ENCODE assay signal across 12 cellular contexts in the genomic region with DNA sequence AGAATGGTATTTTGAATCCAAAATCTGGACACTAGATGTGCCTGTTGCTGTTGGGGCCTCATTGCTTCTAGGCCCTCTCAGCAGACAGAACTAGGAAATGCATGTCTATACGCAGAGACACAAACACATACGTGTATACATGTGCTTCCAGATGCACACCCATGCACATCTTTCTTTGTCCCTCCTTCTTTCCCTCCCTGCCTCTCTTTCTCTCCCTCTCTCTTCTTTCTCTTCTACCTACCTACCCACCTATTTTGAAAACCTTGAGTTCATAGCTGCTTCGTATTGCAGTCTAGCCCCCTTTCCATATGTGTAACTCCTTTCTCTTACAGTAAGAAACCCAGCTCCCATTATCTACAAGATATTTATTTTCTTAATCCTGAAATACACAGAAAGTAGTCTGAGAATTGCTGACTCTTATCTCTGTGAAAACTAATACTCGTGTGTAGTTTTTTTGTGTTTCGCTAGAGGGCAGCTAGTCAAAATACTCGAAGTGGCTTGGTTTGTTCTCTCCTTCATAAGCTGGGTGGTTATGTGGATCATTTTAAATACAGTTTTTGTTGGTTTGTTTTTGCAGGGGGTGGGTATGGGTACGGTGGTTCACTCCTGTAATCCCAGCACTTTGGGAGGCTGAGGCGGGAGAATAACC. TPM values are rescaled to one million over a fixed set of nuclear protein-coding genes. Genes with fewer than 3 reads are reported as not detected.
A peak's percentile ranks its signal among the peaks of the same experiment; 100 is the strongest.
DNase-seq lines count a peak whose midpoint lies in the region; ATAC-seq, FAIRE-seq and TF ChIP-seq lines count a peak whose summit lies in the region.
"Had no signal": no experiment of that assay in that cellular context is flagged by ENCODE, and none has a peak within 500 bp of the region (broad histone marks: within the 10 kb centered on the region; RNA-seq: fewer than 3 reads in every experiment).

No MANE protein-coding gene starts in this region.

- no peaks in the 10 kb centered on the region for H3K9me2 ChIP-seq in SU-DHL-6 (replicated peaks; ENCODE audit: insufficient read depth, low read length)

- FAIRE-seq in GM12891 (lab: Jason Lieb, UNC): no peak

- H3K27me3 Mint-ChIP-seq in H9 (ENCODE audit: low read depth) (no peaks in the 10 kb centered on the region; the same call in 1 of the 2 replicates), glutamatergic neuron (ENCODE audit: unreplicated experiment) (peaks cover 2% of the 10 kb centered on the region)
- no peaks in the 10 kb centered on the region for H3K27me3 Mint-ChIP-seq in stimulated activated memory B cell treated with anti-CD40 and anti-IgM and Interleukin-4, amounts not matched to agents 10 μg/mL and 1 μg/mL and 100 μg/mL, for 72 hours
- H3K27me3 Mint-ChIP-seq: stimulated activated naive CD8-positive, alpha-beta T cell treated with anti-CD3 and anti-CD28 coated beads, Interleukin-15, amount 100 ng/mL, for 72 hours had no signal

- BruUV-seq in A673 (replicated peaks; lab: Mats Ljungman, UMichigan): no TSS peak

- H3K4ac ChIP-seq in H9 (ENCODE audit: low read depth, low read length): no peak overlapping the region

- POLR2A ChIA-PET in A673 (lab: Charles Lee; ENCODE audit: low non-redundant PET) (no interaction called here), GM10248 (lab: Yijun Ruan, JAX) (interaction anchor here (0.7 kb wide), 1 partner anchor 15 kb away, joined by 4 read pairs; no protein-coding TSS in a partner anchor)

- no peaks in the 10 kb centered on the region for H3K27me3 ChIP-seq in A673 (replicated peaks; ENCODE audit: insufficient read depth, low read depth, low read length, poor library complexity)
- no peaks in the 10 kb centered on the region for H3K27me3 ChIP-seq in H9 (ENCODE audit: insufficient read depth, low read length)
- no peaks in the 10 kb centered on the region for H3K27me3 ChIP-seq in SU-DHL-6 (ENCODE audit: low read length)
- H3K27me3 ChIP-seq: esophagus muscularis mucosa had no signal

- no peak overlapping the region for H3K23ac ChIP-seq in H9 (ENCODE audit: insufficient read length, low read depth, low read length)

- H2BK12ac ChIP-seq in H9 (ENCODE audit: insufficient read length, low read depth, low read length): no peak overlapping the region

- H3T11ph ChIP-seq in H9 (ENCODE audit: low read length): no peak overlapping the region

- no peak overlapping the region for H3K4me3 Mint-ChIP-seq in H9
- H3K4me3 Mint-ChIP-seq in glutamatergic neuron (ENCODE audit: unreplicated experiment): no peak overlapping the region
- no peak overlapping the region for H3K4me3 Mint-ChIP-seq in stimulated activated memory B cell treated with anti-CD40 and anti-IgM and Interleukin-4, amounts not matched to agents 10 μg/mL and 1 μg/mL and 100 μg/mL, for 72 hours
- H3K4me3 Mint-ChIP-seq: stimulated activated naive CD8-positive, alpha-beta T cell treated with anti-CD3 and anti-CD28 coated beads, Interleukin-15, amount 100 ng/mL, for 72 hours had no signal

- peaks cover 0 to 3% (median 0%) of the 10 kb centered on the region in 3 experiments; a peak in 5 of 7 replicates for H3K36me3 Mint-ChIP-seq in H9 (ENCODE audit: insufficient read depth in 1 of 3, low read depth in 3 of 3)
- H3K36me3 Mint-ChIP-seq in glutamatergic neuron (ENCODE audit: unreplicated experiment): no peaks in the 10 kb centered on the region
- no peaks in the 10 kb centered on the region for H3K36me3 Mint-ChIP-seq in stimulated activated memory B cell treated with anti-CD40 and anti-IgM and Interleukin-4, amounts not matched to agents 10 μg/mL and 1 μg/mL and 100 μg/mL, for 72 hours

- CTCF ChIA-PET in A673 (lab: Charles Lee) (interaction anchor here (0.5 kb wide), 1 partner anchor 25 kb away, joined by 5 read pairs; no protein-coding TSS in a partner anchor), GM10248 (lab: Yijun Ruan, JAX) (interaction anchor here (0.9 to 4.3 kb wide), 8 partner anchors 9 to 69 kb away, joined by 3 to 21 read pairs (median 4); partner anchors contain the start of genes CAND2 and RPL32)

- H3K18ac ChIP-seq in H9 (ENCODE audit: insufficient read length, low read depth, low read length): no peak overlapping the region

- H3K27ac Mint-ChIP-seq in H9: peak overlapping the region in 1 of 3 experiments; percentile 72; a peak in 2 of 7 replicates
- H3K27ac Mint-ChIP-seq in glutamatergic neuron (ENCODE audit: unreplicated experiment): no peak overlapping the region
- no peak overlapping the region for H3K27ac Mint-ChIP-seq in stimulated activated memory B cell treated with anti-CD40 and anti-IgM and Interleukin-4, amounts not matched to agents 10 μg/mL and 1 μg/mL and 100 μg/mL, for 72 hours

- H3K56ac ChIP-seq in H9 (ENCODE audit: insufficient read length, low read depth, low read length): no peak overlapping the region

- no peak overlapping the region for H2AK5ac ChIP-seq in H9 (ENCODE audit: insufficient read length, low read length)

- H3K14ac ChIP-seq in H9 (ENCODE audit: insufficient read depth, low read length): no peak overlapping the region

- H3K9me3 Mint-ChIP-seq in H9: no peaks in the 10 kb centered on the region
- no peaks in the 10 kb centered on the region for H3K9me3 Mint-ChIP-seq in glutamatergic neuron (ENCODE audit: unreplicated experiment)
- H3K9me3 Mint-ChIP-seq in stimulated activated memory B cell treated with anti-CD40 and anti-IgM and Interleukin-4, amounts not matched to agents 10 μg/mL and 1 μg/mL and 100 μg/mL, for 72 hours: no peaks in the 10 kb centered on the region
- H3K9me3 Mint-ChIP-seq: stimulated activated naive CD8-positive, alpha-beta T cell treated with anti-CD3 and anti-CD28 coated beads, Interleukin-15, amount 100 ng/mL, for 72 hours had no signal

- ATAC-seq in stimulated activated memory B cell treated with anti-CD40 and anti-IgM and Interleukin-4, amounts not matched to agents 10 μg/mL and 1 μg/mL and 100 μg/mL, for 72 hours: no peak
- ATAC-seq: stimulated activated naive CD8-positive, alpha-beta T cell treated with anti-CD3 and anti-CD28 coated beads, Interleukin-15, amount 100 ng/mL, for 72 hours had no signal

- no peak overlapping the region for H3K27ac ChIP-seq in A673 (ENCODE audit: low read depth, low read length, poor library complexity, severe bottlenecking)
- no peak overlapping the region for H3K27ac ChIP-seq in H9 (ENCODE audit: insufficient read length, low read depth, low read length)
- H3K27ac ChIP-seq in SU-DHL-6 (ENCODE audit: low read depth, low read length): no peak overlapping the region
- H3K27ac ChIP-seq: esophagus muscularis mucosa had no signal

- DNase-seq in A673 (ENCODE audit: low spot score) (no peak), H9 (no peak), glutamatergic neuron (no peak), GM13977 (ENCODE audit: low spot score) (no peak), GM12891 (ENCODE audit: insufficient read length, low spot score) (no peak), GM10248 (ENCODE audit: extremely low spot score) (no peak)
- DNase-seq: DMS79 treated with DMSO at 0.1 percent for 48 hours; Right ventricle myocardium superior; stimulated activated naive CD8-positive, alpha-beta T cell treated with anti-CD3 and anti-CD28 coated beads, Interleukin-15, amount 100 ng/mL, for 72 hours had no signal

- peaks cover 7 to 9% of the 10 kb centered on the region in 2 experiments; a peak in 3 of 4 replicates for H3K4me1 Mint-ChIP-seq in H9
- no peaks in the 10 kb centered on the region for H3K4me1 Mint-ChIP-seq in glutamatergic neuron (ENCODE audit: low read depth, unreplicated experiment)
- peaks cover 14% of the 10 kb centered on the region for H3K4me1 Mint-ChIP-seq in stimulated activated memory B cell treated with anti-CD40 and anti-IgM and Interleukin-4, amounts not matched to agents 10 μg/mL and 1 μg/mL and 100 μg/mL, for 72 hours
- H3K4me1 Mint-ChIP-seq: stimulated activated naive CD8-positive, alpha-beta T cell treated with anti-CD3 and anti-CD28 coated beads, Interleukin-15, amount 100 ng/mL, for 72 hours had no signal

- H4K20me1 ChIP-seq in H9 (ENCODE audit: control insufficient read depth, insufficient read depth, insufficient read length): no peaks in the 10 kb centered on the region
- H4K20me1 ChIP-seq in SU-DHL-6 (ENCODE audit: low read depth, low read length): no peaks in the 10 kb centered on the region

- TF ChIP-seq CTCF in A673 (conservative IDR thresholded peaks at IDR 0.05; ENCODE audit: low read depth, low read length) (peak; percentile 42; the same call in 1 of the 2 replicates), H9 (conservative IDR thresholded peaks at IDR 0.05) (peak; percentile 53), SU-DHL-6 (IDR thresholded peaks at IDR 0.05; ENCODE audit: insufficient read depth, low read length, poor library complexity, severe bottlenecking) (peak; percentile 42), glutamatergic neuron (IDR thresholded peaks at IDR 0.05; ENCODE audit: partially characterized antibody, unreplicated experiment) (peak; percentile 23), GM13977 (IDR thresholded peaks at IDR 0.05; ENCODE audit: extremely low read depth, insufficient read depth, missing control alignments) (no peak), GM10248 (IDR thresholded peaks at IDR 0.05; ENCODE audit: control extremely low read depth, extremely low read depth, low read depth, missing control alignments) (no peak)

- H3K9me3 ChIP-seq in A673 (ENCODE audit: low read depth, low read length, poor library complexity, severe bottlenecking) (no peaks in the 10 kb centered on the region), H9 (ENCODE audit: control insufficient read depth, low read depth, low read length) (no peaks in the 10 kb centered on the region), SU-DHL-6 (ENCODE audit: insufficient read depth, low read length) (no peaks in the 10 kb centered on the region)
- H3K9me3 ChIP-seq: esophagus muscularis mucosa had no signal

- H3F3A ChIP-seq in SU-DHL-6 (ENCODE audit: insufficient read depth): no peaks in the 10 kb centered on the region

- no peak overlapping the region for H4K5ac ChIP-seq in H9 (ENCODE audit: insufficient read length, low read depth, low read length)

- H2BK5ac ChIP-seq in H9 (ENCODE audit: insufficient read length, low read length): no peak overlapping the region

- no CpG with 5 or more reads among the region's 8 CpGs for WGBS in H9 (ENCODE audit: extremely low coverage, insufficient read length, low lambda C conversion rate)

- no peaks in the 10 kb centered on the region for H3K4me1 ChIP-seq in A673 (ENCODE audit: insufficient read depth, low read length, poor library complexity, severe bottlenecking)
- H3K4me1 ChIP-seq in H9 (ENCODE audit: insufficient read depth, low read length): no peaks in the 10 kb centered on the region
- H3K4me1 ChIP-seq: esophagus muscularis mucosa had no signal

- H2AFZ ChIP-seq in H9 (ENCODE audit: low read length) (no peak overlapping the region), SU-DHL-6 (ENCODE audit: low read depth, low read length, severe bottlenecking) (no peak overlapping the region)

- H3K79me1 ChIP-seq in H9 (ENCODE audit: insufficient read depth, low read depth, low read length, poor library complexity, severe bottlenecking): no peaks in the 10 kb centered on the region

- H3K9ac ChIP-seq in H9 (ENCODE audit: extremely low read depth, insufficient read length, low read length) (no peak overlapping the region), SU-DHL-6 (ENCODE audit: low read length) (no peak overlapping the region)

- H2BK20ac ChIP-seq in H9 (ENCODE audit: low read depth, low read length, poor library complexity, severe bottlenecking): no peak overlapping the region

- no peak for TF ChIP-seq POLR2A in GM12891 (IDR thresholded peaks at IDR 0.05; ENCODE audit: low read depth, low read length)

- in situ Hi-C loops in GM13977 (cut with MboI; ENCODE audit: low pct_unique_long_range_greater_than_20kb, low sequenced_read_pairs, unreplicated experiment): no loop called here

- H3K23me2 ChIP-seq in H9 (ENCODE audit: insufficient read length, low read depth, low read length, poor library complexity, severe bottlenecking): no peaks in the 10 kb centered on the region

- no peak overlapping the region for H4K8ac ChIP-seq in H9 (replicated peaks; ENCODE audit: insufficient read length, low read depth, low read length)

- no peak overlapping the region for H3K4me2 ChIP-seq in H9 (ENCODE audit: insufficient read depth, insufficient read length, low read length)
- no peak overlapping the region for H3K4me2 ChIP-seq in SU-DHL-6 (ENCODE audit: low read depth, low read length, poor library complexity, severe bottlenecking)

- intact Hi-C loops in A673 (cut with micrococcal nuclease; ENCODE audit: unreplicated experiment): no loop called here

- H3K36me3 ChIP-seq in A673 (ENCODE audit: insufficient read depth, low read length, poor library complexity, severe bottlenecking) (no peaks in the 10 kb centered on the region), SU-DHL-6 (ENCODE audit: low read length) (no peaks in the 10 kb centered on the region)

- no peaks in the 10 kb centered on the region for H3K79me2 ChIP-seq in H9 (ENCODE audit: insufficient read depth, low read length)
- H3K79me2 ChIP-seq in SU-DHL-6 (ENCODE audit: insufficient read depth, low read length): no peaks in the 10 kb centered on the region

- H2BK15ac ChIP-seq in H9 (ENCODE audit: low read depth, low read length): no peak overlapping the region

- H3K4me3 ChIP-seq in A673 (ENCODE audit: low read depth, low read length, poor library complexity, severe bottlenecking): no peak overlapping the region
- no peak overlapping the region for H3K4me3 ChIP-seq in SU-DHL-6 (ENCODE audit: insufficient read depth, low read length, poor library complexity, severe bottlenecking)
- H3K4me3 ChIP-seq: esophagus muscularis mucosa had no signal

- no peak overlapping the region for H4K91ac ChIP-seq in H9 (ENCODE audit: insufficient read length, low read depth, low read length)

- no peak overlapping the region for H2BK120ac ChIP-seq in H9 (ENCODE audit: low read depth, low read length, poor library complexity, severe bottlenecking)

RNA-seq across cellular contexts. Expression of gene RPL32, which starts 18.5 kb away (rescaled TPM):
- 1,684 and 1,701 TPM in 2 replicates for total RNA-seq in A673 (2021)
- 1,982 and 2,021 TPM in 2 replicates for total RNA-seq in H9 (2021)
- total RNA-seq in glutamatergic neuron (ENCODE audit: unreplicated experiment): 966 TPM
- 5,644 TPM for polyA plus RNA-seq in GM12891 (2012; ENCODE audit: low read depth, missing spikeins)

RNA-seq across cellular contexts. Expression of gene CAND2, which starts 26.4 kb away (rescaled TPM):
- 7.6 and 8.2 TPM in 2 replicates for total RNA-seq in A673 (2021)
- total RNA-seq in H9 (2021): 10.2 and 10.7 TPM in 2 replicates
- total RNA-seq in glutamatergic neuron (ENCODE audit: unreplicated experiment): 8.8 TPM
- 0.27 TPM for polyA plus RNA-seq in GM12891 (2012; ENCODE audit: low read depth, missing spikeins)

Comparison
In these comparisons a context has a peak if more than half of its experiments do, and no peak if none do; other contexts are left out.
1. CTCF ChIP-seq: peak in A673 (single experiment), H9 (single experiment), SU-DHL-6 (single experiment) and glutamatergic neuron (single experiment); none in GM13977 (single experiment) and GM10248 (single experiment).